Comparison of ENCODE assay signal across 1 cellular context in the genomic region with DNA sequence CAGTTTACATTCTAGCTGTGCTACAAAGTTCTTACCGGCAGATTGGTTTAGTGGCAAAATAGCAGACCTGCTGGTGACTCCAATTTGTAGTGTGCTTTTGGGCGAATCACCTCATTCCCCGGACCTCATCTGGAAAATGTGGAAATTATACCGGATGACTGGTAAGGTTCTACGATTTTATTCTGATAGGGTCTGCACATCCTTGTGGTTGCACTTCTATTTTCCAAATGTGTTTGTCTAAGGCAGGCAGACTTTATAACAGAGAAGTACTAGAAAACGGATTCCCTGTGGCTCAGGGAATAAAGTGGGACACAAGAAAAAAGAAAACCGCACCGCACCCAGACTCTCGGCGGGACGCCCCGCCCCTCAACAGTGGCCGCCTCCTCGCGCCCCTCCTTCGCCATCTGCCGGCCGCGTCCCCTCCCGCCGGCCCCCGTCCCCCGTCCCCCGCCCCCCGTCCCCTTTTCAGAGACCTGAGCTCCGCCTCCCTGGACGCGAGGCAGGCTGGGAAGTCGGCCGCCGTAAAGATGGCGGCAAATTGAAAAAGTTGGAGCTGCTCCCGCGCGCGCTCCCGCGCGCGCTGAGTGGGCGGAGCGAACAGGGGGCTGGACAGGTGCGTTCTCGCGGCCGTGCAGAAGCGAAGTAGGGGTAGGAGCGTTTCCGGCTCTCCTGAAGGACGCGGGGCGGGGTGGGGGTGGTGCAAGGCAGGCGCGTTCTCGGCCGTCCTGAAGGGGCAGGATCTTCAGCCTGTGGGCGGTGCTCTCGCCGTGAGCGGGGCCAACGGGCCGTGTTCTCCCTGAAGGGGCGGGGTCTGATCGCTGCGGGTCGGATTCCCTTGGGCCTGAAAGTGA.
TF ChIP-seq lines count a peak whose summit lies in the region.

No MANE protein-coding gene starts in this region.

TF ChIP-seq in GM12878, 131 proteins besides CTCF, POLR2A, EP300 and RAD21 (continued from another document):
- TF ChIP-seq E2F4 (IDR thresholded peaks at IDR 0.05; ENCODE audit: low read depth, low read length) (peak; percentile 95), SMAD5 (IDR thresholded peaks at IDR 0.05; ENCODE audit: low read depth) (no peak), MTA3 (IDR thresholded peaks at IDR 0.05; ENCODE audit: borderline replicate concordance, low read length) (no peak), TCF3 (IDR thresholded peaks at IDR 0.05; ENCODE audit: borderline replicate concordance, insufficient read depth, low read depth, low read length) (0 out of 2 replicates have a peak, but pooled peaks have one; percentile 28), TARDBP (IDR thresholded peaks at IDR 0.05; ENCODE audit: borderline replicate concordance) (no peak), MXI1 (IDR thresholded peaks at IDR 0.05; ENCODE audit: low read depth, low read length) (peak; percentile 88; the same call in 1 of the 2 replicates), SREBF1 (IDR thresholded peaks at IDR 0.05; ENCODE audit: low read length) (no peak), RELA (IDR thresholded peaks at IDR 0.05; ENCODE audit: borderline replicate concordance, partially characterized antibody) (no peak), RELB (IDR thresholded peaks at IDR 0.05; ENCODE audit: low read depth) (no peak), RCOR1 (conservative IDR thresholded peaks at IDR 0.05; ENCODE audit: low read depth, low read length) (no peak), ZBTB33 (IDR thresholded peaks at IDR 0.05) (no peak), ESRRA (IDR thresholded peaks at IDR 0.05; ENCODE audit: low read length) (no peak), TCF12 (IDR thresholded peaks at IDR 0.05; ENCODE audit: low read depth, low read length) (0 out of 2 replicates have a peak, but pooled peaks have one; percentile 6), YY1 (IDR thresholded peaks at IDR 0.05; ENCODE audit: low read depth, low read length) (peak; percentile 94), BHLHE40 (IDR thresholded peaks at IDR 0.05; ENCODE audit: borderline replicate concordance in 1 of 2, low read depth in 2 of 2, low read length in 1 of 2) (peak in 1 of 2 experiments; percentile 4; a peak in 1 of 4 replicates), ZNF384 (IDR thresholded peaks at IDR 0.05; ENCODE audit: borderline replicate concordance, low read depth, low read length) (peak; percentile 20), ZNF217 (IDR thresholded peaks at IDR 0.05) (no peak), BACH1 (IDR thresholded peaks at IDR 0.05; ENCODE audit: borderline replicate concordance) (peak; percentile 14; the same call in 1 of the 2 replicates), BMI1 (IDR thresholded peaks at IDR 0.05; ENCODE audit: borderline replicate concordance) (no peak), JUND (IDR thresholded peaks at IDR 0.05; ENCODE audit: low read depth, low read length) (no peak), POLR2AphosphoS5 (IDR thresholded peaks at IDR 0.05; ENCODE audit: low read length) (no peak), SMARCA5 (IDR thresholded peaks at IDR 0.05) (no peak), CREB1 (IDR thresholded peaks at IDR 0.05; ENCODE audit: low read depth) (peak; percentile 72; the same call in 1 of the 2 replicates), SP1 (IDR thresholded peaks at IDR 0.05; ENCODE audit: low read depth, low read length) (peak; percentile 70), MYC (IDR thresholded peaks at IDR 0.05; ENCODE audit: insufficient read depth, insufficient read length, insufficient replicate concordance, low read length, severe bottlenecking) (no peak), SUZ12 (IDR thresholded peaks at IDR 0.05; ENCODE audit: unreplicated experiment) (no peak), RFX5 (IDR thresholded peaks at IDR 0.05; ENCODE audit: low read depth, low read length) (no peak), HDAC2 (IDR thresholded peaks at IDR 0.05) (no peak)
- TF ChIP-seq, protein P1, sequence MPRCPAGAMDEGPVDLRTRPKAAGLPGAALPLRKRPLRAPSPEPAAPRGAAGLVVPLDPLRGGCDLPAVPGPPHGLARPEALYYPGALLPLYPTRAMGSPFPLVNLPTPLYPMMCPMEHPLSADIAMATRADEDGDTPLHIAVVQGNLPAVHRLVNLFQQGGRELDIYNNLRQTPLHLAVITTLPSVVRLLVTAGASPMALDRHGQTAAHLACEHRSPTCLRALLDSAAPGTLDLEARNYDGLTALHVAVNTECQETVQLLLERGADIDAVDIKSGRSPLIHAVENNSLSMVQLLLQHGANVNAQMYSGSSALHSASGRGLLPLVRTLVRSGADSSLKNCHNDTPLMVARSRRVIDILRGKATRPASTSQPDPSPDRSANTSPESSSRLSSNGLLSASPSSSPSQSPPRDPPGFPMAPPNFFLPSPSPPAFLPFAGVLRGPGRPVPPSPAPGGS (IDR thresholded peaks at IDR 0.05; ENCODE audit: borderline replicate concordance, insufficient read depth, low read depth, low read length, poor library complexity, severe bottlenecking) = no peak
- TF ChIP-seq, protein P2, sequence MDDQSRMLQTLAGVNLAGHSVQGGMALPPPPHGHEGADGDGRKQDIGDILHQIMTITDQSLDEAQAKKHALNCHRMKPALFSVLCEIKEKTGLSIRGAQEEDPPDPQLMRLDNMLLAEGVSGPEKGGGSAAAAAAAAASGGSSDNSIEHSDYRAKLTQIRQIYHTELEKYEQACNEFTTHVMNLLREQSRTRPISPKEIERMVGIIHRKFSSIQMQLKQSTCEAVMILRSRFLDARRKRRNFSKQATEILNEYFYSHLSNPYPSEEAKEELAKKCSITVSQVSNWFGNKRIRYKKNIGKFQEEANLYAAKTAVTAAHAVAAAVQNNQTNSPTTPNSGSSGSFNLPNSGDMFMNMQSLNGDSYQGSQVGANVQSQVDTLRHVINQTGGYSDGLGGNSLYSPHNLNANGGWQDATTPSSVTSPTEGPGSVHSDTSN (IDR thresholded peaks at IDR 0.05; ENCODE audit: insufficient replicate concordance, low read depth, low read length) = peak; percentile 80
- TF ChIP-seq, protein P3, sequence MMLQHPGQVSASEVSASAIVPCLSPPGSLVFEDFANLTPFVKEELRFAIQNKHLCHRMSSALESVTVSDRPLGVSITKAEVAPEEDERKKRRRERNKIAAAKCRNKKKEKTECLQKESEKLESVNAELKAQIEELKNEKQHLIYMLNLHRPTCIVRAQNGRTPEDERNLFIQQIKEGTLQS (IDR thresholded peaks at IDR 0.05; ENCODE audit: borderline replicate concordance, extremely low read depth, low read depth, low read length) = no peak
- TF ChIP-seq, protein P4, sequence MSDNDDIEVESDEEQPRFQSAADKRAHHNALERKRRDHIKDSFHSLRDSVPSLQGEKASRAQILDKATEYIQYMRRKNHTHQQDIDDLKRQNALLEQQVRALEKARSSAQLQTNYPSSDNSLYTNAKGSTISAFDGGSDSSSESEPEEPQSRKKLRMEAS (IDR thresholded peaks at IDR 0.05; ENCODE audit: low read depth, low read length) = peak; percentile 76
